Comparison of ENCODE assay signal across 8 cellular contexts in the genomic region with DNA sequence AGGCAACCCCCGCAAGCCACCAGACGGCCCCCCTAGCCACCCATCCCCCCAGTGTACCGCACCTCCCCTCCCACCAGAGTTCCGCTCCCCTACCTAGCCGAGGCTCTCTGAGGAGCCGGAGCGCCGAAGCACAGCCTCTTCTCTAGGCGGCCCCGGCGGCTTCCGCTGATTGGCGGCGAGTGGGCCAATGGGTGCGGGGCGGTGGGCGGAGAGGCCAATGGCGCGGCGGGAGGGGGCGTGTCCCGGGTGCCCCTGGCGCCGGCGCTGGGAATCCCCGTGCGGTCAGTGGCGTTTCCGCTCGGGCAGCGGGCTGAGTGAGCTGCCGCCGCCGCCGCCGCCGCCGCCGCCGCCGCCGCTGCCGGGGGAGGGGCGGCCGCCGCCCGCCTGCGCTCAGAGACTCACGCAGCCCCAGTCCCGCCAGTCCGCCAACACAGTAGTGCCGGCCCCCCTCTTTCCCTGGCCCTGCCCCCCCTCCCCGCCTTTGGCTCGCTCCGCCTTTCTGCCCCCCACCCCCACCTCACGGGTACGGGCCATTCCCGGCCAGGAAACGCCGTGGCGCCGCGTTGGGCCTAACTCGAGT. TPM values are rescaled to one million over a fixed set of nuclear protein-coding genes. Genes with fewer than 3 reads are reported as not detected.
A peak's percentile ranks its signal among the peaks of the same experiment; 100 is the strongest.
DNase-seq lines count a peak whose midpoint lies in the region; ATAC-seq and TF ChIP-seq lines count a peak whose summit lies in the region.

Gene SETD5 (plus strand): TSS at position 285 of the 580 bp plus-strand sequence. CDS start 31,324 bp downstream, outside the sequence.

- intact Hi-C loops in Panc1 (cut with micrococcal nuclease; ENCODE audit: unreplicated experiment) = no loop called here

- peaks cover 39% of the 10 kb centered on the region for H3K4me1 ChIP-seq in Panc1 (ENCODE audit: control insufficient read depth, insufficient read depth, low read length)
- peaks cover 58% of the 10 kb centered on the region for H3K4me1 ChIP-seq in muscle layer of colon (ENCODE audit: insufficient read depth, low read length)

- no peaks in the 10 kb centered on the region for H3K27me3 ChIP-seq in Panc1 (ENCODE audit: control insufficient read depth, insufficient read depth, low read length)
- H3K27me3 ChIP-seq in muscle layer of colon (ENCODE audit: control insufficient read depth in 1 of 2, insufficient read depth in 2 of 2, low read length in 2 of 2) = no peaks in the 10 kb centered on the region

- no TSS peak for BruUV-seq in Panc1 (replicated peaks; lab: Mats Ljungman, UMichigan)

- H3K36me3 ChIP-seq in Panc1 (ENCODE audit: control insufficient read depth, insufficient read depth, low read length) (peaks cover 16% of the 10 kb centered on the region), muscle layer of colon (ENCODE audit: insufficient read depth, low read length) (peaks cover 11% of the 10 kb centered on the region)

- ATAC-seq in GM21723 (IDR thresholded peaks at IDR 0.05; ENCODE audit: unreplicated experiment) (peak; percentile 54), Panc1 (peak; percentile 79), esophagus mucosa (peak; percentile 84)

- H3K4me3 ChIP-seq in Panc1 (ENCODE audit: low read depth in 2 of 2, low read length in 2 of 2) = peak within 1 kb of the TSS; percentile 82 to 94
- H3K4me3 ChIP-seq in muscle layer of colon (ENCODE audit: low read depth in 1 of 2, low read length in 2 of 2) = peak within 1 kb of the TSS; percentile 77 to 88

- H3K9me3 ChIP-seq in Panc1 (ENCODE audit: control insufficient read depth, insufficient read depth, low read depth, low read length) (no peaks in the 10 kb centered on the region), muscle layer of colon (ENCODE audit: low read length) (no peaks in the 10 kb centered on the region)

- peak; percentile 42 for DNase-seq in DMS53 treated with DMSO at 0.1 percent for 48 hours (lab: John Stamatoyannopoulos, UW; ENCODE audit: unreplicated experiment)
- DNase-seq in KBM-7 = peak; percentile 93
- no peak for DNase-seq in Panc1 (ENCODE audit: low read depth, low spot score)
- DNase-seq in activated T-cell treated with anti-CD3 and anti-CD28 coated beads, Interleukin-2, amount 50 U/mL, for 48 hours = peak; percentile 99 to 100
- DNase-seq in stimulated activated CD8-positive, alpha-beta memory T cell treated with anti-CD3 and anti-CD28 coated beads, Interleukin-7, amount 100 ng/mL, for 24 hours (ENCODE audit: low read depth) = peak; percentile 100

- H3K27ac ChIP-seq in Panc1 (ENCODE audit: low read length) = peak within 1 kb of the TSS; percentile 98
- peak within 1 kb of the TSS; percentile 85 for H3K27ac ChIP-seq in muscle layer of colon (ENCODE audit: low read depth, low read length)

- peak within 1 kb of the TSS; percentile 93 for H3K9ac ChIP-seq in muscle layer of colon (ENCODE audit: low read length)

- no peak for TF ChIP-seq CTCF in Panc1 (IDR thresholded peaks at IDR 0.05)

- in situ Hi-C loops in KBM-7 (cut with MboI; ENCODE audit: low pct_unique_long_range_greater_than_20kb, low sequenced_read_pairs) = no loop called here
- in situ Hi-C loops in Panc1 (cut with HindIII; ENCODE audit: low pct_unique_long_range_greater_than_20kb, low sequenced_read_pairs) = no loop called here

- CTCF ChIA-PET in Panc1 (lab: Charles Lee) = interaction anchor here (0.7 kb wide), 2 partner anchors 11 to 459 kb away, joined by 9 to 12 read pairs; no protein-coding TSS in a partner anchor

- POLR2A ChIA-PET in Panc1 (lab: Charles Lee) = interaction anchor here (0.8 to 1.1 kb wide), 4 partner anchors 19 to 843 kb away, joined by 3 to 4 read pairs (median 3); no protein-coding TSS in a partner anchor

RNA-seq across cellular contexts. Expression of gene SETD5, which starts in this region (rescaled TPM):
- total RNA-seq in Panc1 (2021; ENCODE audit: unreplicated experiment) (69.4 TPM), esophagus mucosa (62.5 TPM)
- 34.1 TPM for polyA plus RNA-seq in Panc1 (2012; ENCODE audit: insufficient read length)
